ENCODE assay signal across 10 cellular contexts in the genomic region with DNA sequence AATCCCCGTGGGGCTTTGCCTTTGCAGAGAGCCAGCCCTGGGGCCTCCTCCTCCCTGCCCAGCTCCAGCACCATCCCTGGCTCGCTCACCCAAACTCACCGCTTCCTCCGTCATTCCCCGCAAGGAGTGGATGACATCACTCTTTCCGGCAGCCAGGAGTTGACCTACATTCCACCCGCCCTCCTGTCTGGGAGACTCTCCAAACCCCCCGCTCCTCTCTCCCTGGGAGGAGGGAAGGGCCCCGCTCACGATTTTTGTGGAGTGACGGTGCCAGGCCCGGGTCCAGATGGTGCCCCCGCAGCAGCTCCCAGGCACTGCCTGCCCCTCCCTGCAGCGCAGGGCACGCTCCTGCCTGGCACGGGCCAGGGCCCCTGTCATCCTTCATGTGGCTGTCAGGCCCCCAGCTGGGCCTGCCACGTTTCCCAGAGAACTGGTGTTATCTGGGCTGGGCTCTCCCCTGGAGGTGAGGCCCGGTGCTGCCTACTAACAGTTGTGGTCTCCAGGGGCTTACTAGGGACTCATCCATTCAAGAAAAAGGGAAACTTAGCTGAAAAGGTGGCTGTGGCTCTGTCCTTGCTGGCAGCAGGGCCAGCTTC. TPM values are rescaled to one million over a fixed set of nuclear protein-coding genes. Genes with fewer than 3 reads are reported as not detected.
DNase-seq lines count a peak whose midpoint lies in the region; ATAC-seq and TF ChIP-seq lines count a peak whose summit lies in the region.
"Had no signal": no experiment of that assay in that cellular context is flagged by ENCODE, and none has a peak within 500 bp of the region (broad histone marks: within the 10 kb centered on the region; RNA-seq: fewer than 3 reads in every experiment).

No MANE protein-coding gene starts in this region.

- no peak for ATAC-seq in naive thymus-derived CD4-positive, alpha-beta T cell

- CTCF ChIA-PET in HEK293 (lab: Yijun Ruan, JAX) = interaction anchor here (0.6 to 4.2 kb wide), 8 partner anchors 10 to 48 kb away, joined by 3 to 35 read pairs (median 4); no protein-coding TSS in a partner anchor
- CTCF ChIA-PET in naive thymus-derived CD4-positive, alpha-beta T cell (lab: Charles Lee) = no interaction called here

- H3K4me1 ChIP-seq in HEK293 (ENCODE audit: control insufficient read depth, insufficient read depth, low read length) = peaks cover 6% of the 10 kb centered on the region; the same call in 1 of the 2 replicates
- H3K4me1 ChIP-seq in naive thymus-derived CD4-positive, alpha-beta T cell (ENCODE audit: control insufficient read depth in 2 of 2, insufficient read depth in 2 of 2, low read length in 2 of 2) = no peaks in the 10 kb centered on the region

- H3K9me3 Mint-ChIP-seq in naive thymus-derived CD4-positive, alpha-beta T cell = peaks cover 0 to 1% (median 0%) of the 10 kb centered on the region in 11 donors
- H3K9me3 Mint-ChIP-seq: neural crest cell had no signal

- no peak for TF ChIP-seq CTCF in HEK293 (tag by site-specific recombination; IDR thresholded peaks at IDR 0.05)

- no peak overlapping the region for H3K4me3 Mint-ChIP-seq in naive thymus-derived CD4-positive, alpha-beta T cell
- H3K4me3 Mint-ChIP-seq: neural crest cell had no signal

- intact Hi-C loops in naive thymus-derived CD4-positive, alpha-beta T cell (cut with micrococcal nuclease) = no loop called here

- peaks cover 0 to 4% (median 0%) of the 10 kb centered on the region in 7 donors for H3K4me1 Mint-ChIP-seq in naive thymus-derived CD4-positive, alpha-beta T cell
- H3K4me1 Mint-ChIP-seq: neural crest cell had no signal

- no peaks in the 10 kb centered on the region for H3K36me3 Mint-ChIP-seq in naive thymus-derived CD4-positive, alpha-beta T cell

- H3K27ac Mint-ChIP-seq in naive thymus-derived CD4-positive, alpha-beta T cell = no peak overlapping the region

- H3K36me3 ChIP-seq in HEK293 (ENCODE audit: control insufficient read depth in 2 of 2, insufficient read depth in 1 of 2, low read length in 2 of 2) = no peaks in the 10 kb centered on the region
- H3K36me3 ChIP-seq in naive thymus-derived CD4-positive, alpha-beta T cell (ENCODE audit: control insufficient read depth in 2 of 3, insufficient read depth in 3 of 3, low read length in 3 of 3) = no peaks in the 10 kb centered on the region

- H3K27me3 Mint-ChIP-seq in naive thymus-derived CD4-positive, alpha-beta T cell = peaks cover 0 to 4% (median 0%) of the 10 kb centered on the region in 5 donors

- DNase-seq in SHP77 (lab: John Stamatoyannopoulos, UW) (peak; percentile 74 to 88), glomerular endothelial cell (ENCODE audit: extremely low read depth, low read depth, low spot score) (peak; percentile 10), pons (ENCODE audit: low spot score) (peak; percentile 82), T-helper 9 cell (no peak)
- DNase-seq in central memory CD4-positive, alpha-beta T cell = no peak
- no peak for DNase-seq in naive thymus-derived CD4-positive, alpha-beta T cell
- DNase-seq in effector CD8-positive, alpha-beta T cell (lab: John Stamatoyannopoulos, UW) = no peak

- no peaks in the 10 kb centered on the region for H3K9me3 ChIP-seq in HEK293 (ENCODE audit: control insufficient read depth, insufficient read depth, low read depth, low read length)
- no peaks in the 10 kb centered on the region for H3K9me3 ChIP-seq in naive thymus-derived CD4-positive, alpha-beta T cell (ENCODE audit: control insufficient read depth in 2 of 3, low read length in 3 of 3)

- H3K27me3 ChIP-seq in naive thymus-derived CD4-positive, alpha-beta T cell (ENCODE audit: control insufficient read depth in 2 of 2, insufficient read depth in 2 of 2, low read length in 2 of 2) = no peaks in the 10 kb centered on the region

- peak overlapping the region; percentile 29 for H3K4me3 ChIP-seq in HEK293 (ENCODE audit: low read depth, low read length)
- H3K4me3 ChIP-seq in naive thymus-derived CD4-positive, alpha-beta T cell (ENCODE audit: low read length) = no peak overlapping the region
- H3K4me3 ChIP-seq: PC-9 had no signal

- POLR2A ChIA-PET in HEK293 (lab: Yijun Ruan, JAX) = interaction anchor here (0.7 to 1.5 kb wide), 7 partner anchors 12 to 288 kb away, joined by 3 to 12 read pairs (median 3); partner anchors contain the start of gene NTNG2
- POLR2A ChIA-PET in naive thymus-derived CD4-positive, alpha-beta T cell (lab: Charles Lee) = no interaction called here

- no peak overlapping the region for H3K27ac ChIP-seq in HEK293 (ENCODE audit: extremely low read depth, low read depth, low read length)
- H3K27ac ChIP-seq in naive thymus-derived CD4-positive, alpha-beta T cell (ENCODE audit: low read depth, low read length) = no peak overlapping the region
- H3K27ac ChIP-seq: PC-9 had no signal

TF ChIP-seq in HEK293, 187 proteins besides CTCF, POLR2A, EP300 and RAD21 (continues in another document):
- TF ChIP-seq, protein P1, sequence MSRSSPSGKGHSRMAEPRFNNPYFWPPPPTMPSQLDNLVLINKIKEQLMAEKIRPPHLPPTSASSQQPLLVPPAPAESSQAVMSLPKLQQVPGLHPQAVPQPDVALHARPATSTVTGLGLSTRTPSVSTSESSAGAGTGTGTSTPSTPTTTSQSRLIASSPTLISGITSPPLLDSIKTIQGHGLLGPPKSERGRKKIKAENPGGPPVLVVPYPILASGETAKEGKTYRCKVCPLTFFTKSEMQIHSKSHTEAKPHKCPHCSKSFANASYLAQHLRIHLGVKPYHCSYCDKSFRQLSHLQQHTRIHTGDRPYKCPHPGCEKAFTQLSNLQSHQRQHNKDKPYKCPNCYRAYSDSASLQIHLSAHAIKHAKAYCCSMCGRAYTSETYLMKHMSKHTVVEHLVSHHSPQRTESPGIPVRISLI (tag by site-specific recombination; IDR thresholded peaks at IDR 0.05) = no peak
- TF ChIP-seq ZNF19 (tag by site-specific recombination; IDR thresholded peaks at IDR 0.05; ENCODE audit: low read depth) = no peak
- peak; percentile 75; the same call in 1 of the 2 replicates for TF ChIP-seq ZNF610 (tag by site-specific recombination; IDR thresholded peaks at IDR 0.05; ENCODE audit: borderline replicate concordance)
- TF ChIP-seq, protein P2, sequence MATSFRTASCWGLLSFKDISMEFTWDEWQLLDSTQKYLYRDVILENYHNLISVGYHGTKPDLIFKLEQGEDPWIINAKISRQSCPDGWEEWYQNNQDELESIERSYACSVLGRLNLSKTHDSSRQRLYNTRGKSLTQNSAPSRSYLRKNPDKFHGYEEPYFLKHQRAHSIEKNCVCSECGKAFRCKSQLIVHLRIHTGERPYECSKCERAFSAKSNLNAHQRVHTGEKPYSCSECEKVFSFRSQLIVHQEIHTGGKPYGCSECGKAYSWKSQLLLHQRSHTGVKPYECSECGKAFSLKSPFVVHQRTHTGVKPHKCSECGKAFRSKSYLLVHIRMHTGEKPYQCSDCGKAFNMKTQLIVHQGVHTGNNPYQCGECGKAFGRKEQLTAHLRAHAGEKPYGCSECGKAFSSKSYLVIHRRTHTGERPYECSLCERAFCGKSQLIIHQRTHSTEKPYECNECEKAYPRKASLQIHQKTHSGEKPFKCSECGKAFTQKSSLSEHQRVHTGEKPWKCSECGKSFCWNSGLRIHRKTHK (tag by site-specific recombination; IDR thresholded peaks at IDR 0.05) = no peak
- TF ChIP-seq ZBTB6 (tag by site-specific recombination; IDR thresholded peaks at IDR 0.05) = peak; percentile 99
- peak; percentile 82 for TF ChIP-seq KLF1 (tag by site-specific recombination; IDR thresholded peaks at IDR 0.05)
- TF ChIP-seq ZNF121 (tag by site-specific recombination; IDR thresholded peaks at IDR 0.05) = no peak
- TF ChIP-seq ZFP69B (tag by site-specific recombination; IDR thresholded peaks at IDR 0.05) = peak; percentile 79
- TF ChIP-seq ZNF843 (tag by site-specific recombination; IDR thresholded peaks at IDR 0.05) = peak; percentile 86
- no peak for TF ChIP-seq ZNF747 (tag by site-specific recombination; IDR thresholded peaks at IDR 0.05)
- TF ChIP-seq ZNF596 (tag by site-specific recombination; IDR thresholded peaks at IDR 0.05) = no peak
- TF ChIP-seq, protein P3, sequence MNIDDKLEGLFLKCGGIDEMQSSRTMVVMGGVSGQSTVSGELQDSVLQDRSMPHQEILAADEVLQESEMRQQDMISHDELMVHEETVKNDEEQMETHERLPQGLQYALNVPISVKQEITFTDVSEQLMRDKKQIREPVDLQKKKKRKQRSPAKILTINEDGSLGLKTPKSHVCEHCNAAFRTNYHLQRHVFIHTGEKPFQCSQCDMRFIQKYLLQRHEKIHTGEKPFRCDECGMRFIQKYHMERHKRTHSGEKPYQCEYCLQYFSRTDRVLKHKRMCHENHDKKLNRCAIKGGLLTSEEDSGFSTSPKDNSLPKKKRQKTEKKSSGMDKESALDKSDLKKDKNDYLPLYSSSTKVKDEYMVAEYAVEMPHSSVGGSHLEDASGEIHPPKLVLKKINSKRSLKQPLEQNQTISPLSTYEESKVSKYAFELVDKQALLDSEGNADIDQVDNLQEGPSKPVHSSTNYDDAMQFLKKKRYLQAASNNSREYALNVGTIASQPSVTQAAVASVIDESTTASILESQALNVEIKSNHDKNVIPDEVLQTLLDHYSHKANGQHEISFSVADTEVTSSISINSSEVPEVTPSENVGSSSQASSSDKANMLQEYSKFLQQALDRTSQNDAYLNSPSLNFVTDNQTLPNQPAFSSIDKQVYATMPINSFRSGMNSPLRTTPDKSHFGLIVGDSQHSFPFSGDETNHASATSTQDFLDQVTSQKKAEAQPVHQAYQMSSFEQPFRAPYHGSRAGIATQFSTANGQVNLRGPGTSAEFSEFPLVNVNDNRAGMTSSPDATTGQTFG (tag by site-specific recombination; IDR thresholded peaks at IDR 0.05; ENCODE audit: borderline replicate concordance) = no peak
- TF ChIP-seq ZNF341 (tag by site-specific recombination; IDR thresholded peaks at IDR 0.05; ENCODE audit: low read depth) = peak; percentile 81
- TF ChIP-seq ZNF394 (tag by site-specific recombination; IDR thresholded peaks at IDR 0.05; ENCODE audit: borderline replicate concordance) = peak; percentile 82; the same call in 1 of the 2 replicates
- no peak for TF ChIP-seq GFI1B (tag by site-specific recombination; IDR thresholded peaks at IDR 0.05)
- 0 out of 2 replicates have a peak, but pooled peaks have one; percentile 23 for TF ChIP-seq HOXD13 (CRISPR knock-in tag; IDR thresholded peaks at IDR 0.05; ENCODE audit: borderline replicate concordance)

RNA-seq across cellular contexts. Expression of gene NTNG2, which starts 52.3 kb away (rescaled TPM):
- total RNA-seq in glomerular endothelial cell = 0.58 and 0.63 TPM in 2 replicates
- 10 to 100 TPM in 1 of 5 experiments, 1 to 10 TPM in 4; 3.7 to 11.6 (median 6.0) TPM for total RNA-seq in naive thymus-derived CD4-positive, alpha-beta T cell
- polyA plus RNA-seq in naive thymus-derived CD4-positive, alpha-beta T cell = 1 to 10 TPM in 1 of 2 donors, under 1 TPM in 1; 0.87 to 1.6 TPM
- total RNA-seq: PC-9 had no signal

Comparison
In these comparisons a context has a peak if more than half of its experiments do, and no peak if none do; other contexts are left out.
1. DNase-seq: peak in SHP77 (2 of 2), glomerular endothelial cell (single experiment) and pons (single experiment); none in central memory CD4-positive, alpha-beta T cell (single experiment), naive thymus-derived CD4-positive, alpha-beta T cell (0 of 9), effector CD8-positive, alpha-beta T cell (single experiment) and T-helper 9 cell (single experiment).